In genomic region chr4:1746265-1746691, GRCh38 we compare ENCODE assay signal across 8 cellular contexts. TPM values are rescaled to one million over a fixed set of nuclear protein-coding genes. Genes with fewer than 3 reads are reported as not detected.
DNase-seq lines count a peak whose midpoint lies in the region; ATAC-seq, FAIRE-seq and TF ChIP-seq lines count a peak whose summit lies in the region.

No MANE protein-coding gene starts in this region.

- POLR2A ChIA-PET in HepG2 (lab: Yijun Ruan, JAX) = interaction anchor here (1.2 to 5.7 kb wide), 10 partner anchors 12 to 165 kb away, joined by 3 to 45 read pairs (median 6); no protein-coding TSS in a partner anchor

- peak; percentile 94 for TF ChIP-seq RAD21 in HepG2 (CRISPR knock-in tag; IDR thresholded peaks at IDR 0.05)

- CTCF ChIA-PET in HepG2 (lab: Yijun Ruan, JAX; ENCODE audit: low intra/inter-chr PET ratio, low total read pairs) = interaction anchor here (0.7 to 7.5 kb wide), 7 partner anchors 22 to 153 kb away, joined by 3 to 179 read pairs (median 5); no protein-coding TSS in a partner anchor

- no peaks in the 10 kb centered on the region for H3K79me2 ChIP-seq in HepG2 (ENCODE audit: insufficient read depth, low read length)

- H3K4me1 ChIP-seq in HepG2 (ENCODE audit: insufficient read depth, low read length) = peaks cover 68% of the 10 kb centered on the region

- DNase-seq in AG09309 (ENCODE audit: low read depth) = no peak
- DNase-seq in NCI-H1694 (lab: John Stamatoyannopoulos, UW) = peak; percentile 56
- DNase-seq in activated CD4-positive, CD25-positive, alpha-beta regulatory T cell treated with anti-CD3 and anti-CD28 coated beads, Interleukin-2, amount 50 U/mL, for 16 hours (ENCODE audit: low read depth, low spot score) = peak; percentile 48
- peak; percentile 71 to 77 for DNase-seq in cardiac fibroblast (ENCODE audit: low read depth in 2 of 2)
- peak; percentile 82 for DNase-seq in HepG2 (ENCODE audit: low spot score)
- DNase-seq in stimulated activated CD8-positive, alpha-beta memory T cell treated with anti-CD3 and anti-CD28 coated beads, Interleukin-12 subunit alpha, Interleukin-12 subunit beta, amount 100 ng/mL, for 24 hours (ENCODE audit: extremely low read depth) = peak; percentile 63

- peak overlapping the region; percentile 98 for H3K4me2 ChIP-seq in HepG2 (ENCODE audit: low read depth, low read length)

- in situ Hi-C loops in HepG2 (cut with HindIII; ENCODE audit: extremely low pct_ligation_motif_present, low pct_unique_long_range_greater_than_20kb) = no loop called here

- no TSS peak for BruUV-seq in HepG2 (replicated peaks; lab: Mats Ljungman, UMichigan)

- TF ChIP-seq POLR2A in HepG2 (IDR thresholded peaks at IDR 0.05; ENCODE audit: insufficient read depth in 1 of 2, low read depth in 2 of 2, low read length in 2 of 2) = no peak

- no peaks in the 10 kb centered on the region for H4K20me1 ChIP-seq in HepG2 (ENCODE audit: insufficient read depth, low read length)

- intact Hi-C loops in HepG2 (cut with micrococcal nuclease; ENCODE audit: unreplicated experiment) = loop anchor here (1.0 to 5.0 kb wide), 5 partner anchors 21 to 166 kb away; no protein-coding TSS in a partner anchor

- no peak for FAIRE-seq in HepG2 (lab: Jason Lieb, UNC)

- H3K27me3 ChIP-seq in HepG2 (ENCODE audit: control insufficient read depth in 1 of 2, insufficient read depth in 2 of 2, low read length in 2 of 2) = no peaks in the 10 kb centered on the region; a peak in 1 of 5 replicates

- TF ChIP-seq EP300 in HepG2 (IDR thresholded peaks at IDR 0.05; ENCODE audit: low read depth in 2 of 2, low read length in 2 of 2) (peak in 1 of 2 experiments; percentile 10; a peak in 1 of 4 replicates), HepG2 (CRISPR knock-in tag; IDR thresholded peaks at IDR 0.05; ENCODE audit: borderline replicate concordance) (no peak)

- TF ChIP-seq CTCF in AG09309 (IDR thresholded peaks at IDR 0.05; ENCODE audit: control insufficient read depth, insufficient read depth, low read depth, low read length, missing control alignments) = peak; percentile 88
- peak; percentile 89 for TF ChIP-seq CTCF in cardiac fibroblast (IDR thresholded peaks at IDR 0.05; ENCODE audit: low read depth, low read length)
- peak; percentile 99 for TF ChIP-seq CTCF in HepG2 (CRISPR knock-in tag; IDR thresholded peaks at IDR 0.05)

- peak; percentile 61 for ATAC-seq in GM21390 (IDR thresholded peaks at IDR 0.05; ENCODE audit: unreplicated experiment)
- ATAC-seq in HepG2 = peak; percentile 78
- no peak for ATAC-seq in GM19397 (IDR thresholded peaks at IDR 0.05; ENCODE audit: unreplicated experiment)

- peak overlapping the region; percentile 74 for H3K9ac ChIP-seq in HepG2 (ENCODE audit: insufficient read depth, low read depth, low read length)

- H3K4me3 ChIP-seq in AG09309 (ENCODE audit: control insufficient read depth, low read depth, low read length) = no peak overlapping the region
- no peak overlapping the region for H3K4me3 ChIP-seq in cardiac fibroblast (replicated peaks in 1 of 2; ENCODE audit: low read depth in 2 of 2, low read length in 2 of 2)
- H3K4me3 ChIP-seq in HepG2 (replicated peaks in 1 of 3; ENCODE audit: insufficient read depth in 1 of 3, low read depth in 2 of 3, low read length in 3 of 3) = peak overlapping the region; percentile 46 to 75 (median 67)

- 8% methylated on average over 4 of the region's 17 CpGs for WGBS in HepG2 (ENCODE audit: low lambda C conversion rate)

- H3K36me3 ChIP-seq in HepG2 (replicated peaks in 1 of 2; ENCODE audit: control insufficient read depth in 1 of 2, insufficient read depth in 2 of 2, low read length in 2 of 2) = peaks cover 15 to 20% of the 10 kb centered on the region in 2 experiments

- no peak overlapping the region for H2AFZ ChIP-seq in HepG2 (ENCODE audit: low read length)

- peak overlapping the region; percentile 76 for H3K27ac ChIP-seq in HepG2 (ENCODE audit: extremely low read length, insufficient read depth, low read length)

- no peaks in the 10 kb centered on the region for H3K9me3 ChIP-seq in HepG2 (ENCODE audit: low read length)

RNA-seq across cellular contexts. Expression of gene TACC3, which starts 25.0 kb away (rescaled TPM):
- 21.2 and 35.4 TPM in 2 replicates for total RNA-seq in HepG2 (2016; rRNA removed; fragmentation: Illumina TruSeq; extraction: Trizol)
- 9.8 and 10.0 TPM in 2 replicates for total RNA-seq in HepG2 (2016; cell fraction: cytosol; rRNA removed; fragmentation: Illumina TruSeq; extraction: Trizol; ENCODE audit: low read depth)
- 23.8 and 32.4 TPM in 2 replicates for total RNA-seq in HepG2 (2016; cell fraction: insoluble cytoplasmic fraction; rRNA removed; fragmentation: Illumina TruSeq; extraction: Trizol)
- total RNA-seq in HepG2 (2016; cell fraction: membrane; rRNA removed; fragmentation: Illumina TruSeq; extraction: Trizol) = 15.9 and 17.1 TPM in 2 replicates
- total RNA-seq in HepG2 (2016; cell fraction: nucleus; rRNA removed; fragmentation: Illumina TruSeq; extraction: Trizol) = 24.3 and 29.3 TPM in 2 replicates
- polyA plus RNA-seq in HepG2 (2011; rRNA removed) = 15.7 and 20.3 TPM in 2 replicates
- polyA plus RNA-seq in HepG2 (2011; cell fraction: cytosol; rRNA removed) = 8.7 and 16.8 TPM in 2 replicates
- polyA plus RNA-seq in HepG2 (2011; cell fraction: nucleus; rRNA removed) = 68.2 and 101 TPM in 2 replicates
- polyA plus RNA-seq in HepG2 (2012) = 16.3 and 27.3 TPM in 2 replicates
- 5.5 and 6.4 TPM in 2 replicates for polyA plus RNA-seq in HepG2 (2016; cell fraction: cytosol; fragmentation: Illumina TruSeq; extraction: Trizol; ENCODE audit: low read depth)
- polyA plus RNA-seq in HepG2 (2016; cell fraction: insoluble cytoplasmic fraction; fragmentation: Illumina TruSeq; extraction: Trizol; ENCODE audit: low read depth) = 59.5 and 79.8 TPM in 2 replicates
- polyA plus RNA-seq in HepG2 (2016; cell fraction: membrane; fragmentation: Illumina TruSeq; extraction: Trizol; ENCODE audit: low read depth) = 10.8 and 13.8 TPM in 2 replicates
- polyA plus RNA-seq in HepG2 (2016; cell fraction: nucleus; fragmentation: Illumina TruSeq; extraction: Trizol; ENCODE audit: insufficient read depth, low read depth) = 133 and 138 TPM in 2 replicates
- 12.7 and 22.2 TPM in 2 replicates for polyA minus RNA-seq in HepG2 (2011; rRNA and poly(A)+ RNA removed; ENCODE audit: low replicate concordance)
- 7.4 and 8.9 TPM in 2 replicates for polyA minus RNA-seq in HepG2 (2011; cell fraction: cytosol; rRNA and poly(A)+ RNA removed)
- polyA minus RNA-seq in HepG2 (2011; cell fraction: nucleus; rRNA and poly(A)+ RNA removed) = 10.9 and 13.8 TPM in 2 replicates

RNA-seq across cellular contexts. Expression of gene TMEM129, which starts 25.2 kb away (rescaled TPM):
- total RNA-seq in HepG2 (2016; rRNA removed; fragmentation: Illumina TruSeq; extraction: Trizol) = 15.5 and 25.8 TPM in 2 replicates
- total RNA-seq in HepG2 (2016; cell fraction: cytosol; rRNA removed; fragmentation: Illumina TruSeq; extraction: Trizol; ENCODE audit: low read depth) = 9.2 and 12.7 TPM in 2 replicates
- total RNA-seq in HepG2 (2016; cell fraction: insoluble cytoplasmic fraction; rRNA removed; fragmentation: Illumina TruSeq; extraction: Trizol) = 14.4 and 26.2 TPM in 2 replicates
- total RNA-seq in HepG2 (2016; cell fraction: membrane; rRNA removed; fragmentation: Illumina TruSeq; extraction: Trizol) = 28.5 and 34.5 TPM in 2 replicates
- total RNA-seq in HepG2 (2016; cell fraction: nucleus; rRNA removed; fragmentation: Illumina TruSeq; extraction: Trizol) = 20.4 and 23.0 TPM in 2 replicates
- polyA plus RNA-seq in HepG2 (2011; rRNA removed) = 19.0 and 36.1 TPM in 2 replicates
- 18.9 and 32.3 TPM in 2 replicates for polyA plus RNA-seq in HepG2 (2011; cell fraction: cytosol; rRNA removed)
- polyA plus RNA-seq in HepG2 (2011; cell fraction: nucleus; rRNA removed) = 79.1 and 84.6 TPM in 2 replicates
- polyA plus RNA-seq in HepG2 (2012) = 16.1 and 20.7 TPM in 2 replicates
- polyA plus RNA-seq in HepG2 (2016; cell fraction: cytosol; fragmentation: Illumina TruSeq; extraction: Trizol; ENCODE audit: low read depth) = 9.4 and 10.4 TPM in 2 replicates
- polyA plus RNA-seq in HepG2 (2016; cell fraction: insoluble cytoplasmic fraction; fragmentation: Illumina TruSeq; extraction: Trizol; ENCODE audit: low read depth) = 14.1 and 16.2 TPM in 2 replicates
- polyA plus RNA-seq in HepG2 (2016; cell fraction: membrane; fragmentation: Illumina TruSeq; extraction: Trizol; ENCODE audit: low read depth) = 21.6 and 23.3 TPM in 2 replicates
- 36.1 and 41.5 TPM in 2 replicates for polyA plus RNA-seq in HepG2 (2016; cell fraction: nucleus; fragmentation: Illumina TruSeq; extraction: Trizol; ENCODE audit: insufficient read depth, low read depth)
- polyA minus RNA-seq in HepG2 (2011; rRNA and poly(A)+ RNA removed; ENCODE audit: low replicate concordance) = 7.1 and 61.3 TPM in 2 replicates
- polyA minus RNA-seq in HepG2 (2011; cell fraction: cytosol; rRNA and poly(A)+ RNA removed) = 18.8 and 21.5 TPM in 2 replicates
- polyA minus RNA-seq in HepG2 (2011; cell fraction: nucleus; rRNA and poly(A)+ RNA removed) = 6.4 and 8.5 TPM in 2 replicates

RNA-seq across cellular contexts. Expression of gene SLBP, which starts 34.2 kb away (rescaled TPM):
- 104 and 131 TPM in 2 replicates for total RNA-seq in HepG2 (2016; rRNA removed; fragmentation: Illumina TruSeq; extraction: Trizol)
- total RNA-seq in HepG2 (2016; cell fraction: cytosol; rRNA removed; fragmentation: Illumina TruSeq; extraction: Trizol; ENCODE audit: low read depth) = 19.5 and 20.5 TPM in 2 replicates
- total RNA-seq in HepG2 (2016; cell fraction: insoluble cytoplasmic fraction; rRNA removed; fragmentation: Illumina TruSeq; extraction: Trizol) = 103 and 128 TPM in 2 replicates
- total RNA-seq in HepG2 (2016; cell fraction: membrane; rRNA removed; fragmentation: Illumina TruSeq; extraction: Trizol) = 43.3 and 44.2 TPM in 2 replicates
- 39.3 and 41.5 TPM in 2 replicates for total RNA-seq in HepG2 (2016; cell fraction: nucleus; rRNA removed; fragmentation: Illumina TruSeq; extraction: Trizol)
- polyA plus RNA-seq in HepG2 (2011; rRNA removed) = 29.8 and 43.9 TPM in 2 replicates
- 22.0 and 30.6 TPM in 2 replicates for polyA plus RNA-seq in HepG2 (2011; cell fraction: cytosol; rRNA removed)
- polyA plus RNA-seq in HepG2 (2011; cell fraction: nucleus; rRNA removed) = 12.8 and 13.8 TPM in 2 replicates
- polyA plus RNA-seq in HepG2 (2012) = 30.0 and 43.7 TPM in 2 replicates
- 10.3 and 11.7 TPM in 2 replicates for polyA plus RNA-seq in HepG2 (2016; cell fraction: cytosol; fragmentation: Illumina TruSeq; extraction: Trizol; ENCODE audit: low read depth)
- polyA plus RNA-seq in HepG2 (2016; cell fraction: insoluble cytoplasmic fraction; fragmentation: Illumina TruSeq; extraction: Trizol; ENCODE audit: low read depth) = 140 and 142 TPM in 2 replicates
- polyA plus RNA-seq in HepG2 (2016; cell fraction: membrane; fragmentation: Illumina TruSeq; extraction: Trizol; ENCODE audit: low read depth) = 24.5 and 24.6 TPM in 2 replicates
- polyA plus RNA-seq in HepG2 (2016; cell fraction: nucleus; fragmentation: Illumina TruSeq; extraction: Trizol; ENCODE audit: insufficient read depth, low read depth) = 69.4 and 73.3 TPM in 2 replicates
- 12.5 and 24.7 TPM in 2 replicates for polyA minus RNA-seq in HepG2 (2011; rRNA and poly(A)+ RNA removed; ENCODE audit: low replicate concordance)
- 19.7 and 22.7 TPM in 2 replicates for polyA minus RNA-seq in HepG2 (2011; cell fraction: cytosol; rRNA and poly(A)+ RNA removed)
- polyA minus RNA-seq in HepG2 (2011; cell fraction: nucleus; rRNA and poly(A)+ RNA removed) = 10.8 and 13.7 TPM in 2 replicates

RNA-seq across cellular contexts. Expression of gene FGFR3, which starts 46.8 kb away (rescaled TPM):
- total RNA-seq in HepG2 (2016; rRNA removed; fragmentation: Illumina TruSeq; extraction: Trizol) = 40.2 and 103 TPM in 2 replicates
- total RNA-seq in HepG2 (2016; cell fraction: cytosol; rRNA removed; fragmentation: Illumina TruSeq; extraction: Trizol; ENCODE audit: low read depth) = 18.3 and 22.4 TPM in 2 replicates
- 38.7 and 106 TPM in 2 replicates for total RNA-seq in HepG2 (2016; cell fraction: insoluble cytoplasmic fraction; rRNA removed; fragmentation: Illumina TruSeq; extraction: Trizol)
- 39.4 and 45.4 TPM in 2 replicates for total RNA-seq in HepG2 (2016; cell fraction: membrane; rRNA removed; fragmentation: Illumina TruSeq; extraction: Trizol)
- 114 and 144 TPM in 2 replicates for total RNA-seq in HepG2 (2016; cell fraction: nucleus; rRNA removed; fragmentation: Illumina TruSeq; extraction: Trizol)
- polyA plus RNA-seq in HepG2 (2011; rRNA removed) = 109 and 159 TPM in 2 replicates
- polyA plus RNA-seq in HepG2 (2011; cell fraction: cytosol; rRNA removed) = 87.8 and 132 TPM in 2 replicates
- 914 and 1,354 TPM in 2 replicates for polyA plus RNA-seq in HepG2 (2011; cell fraction: nucleus; rRNA removed)
- 127 and 140 TPM in 2 replicates for polyA plus RNA-seq in HepG2 (2012)
- polyA plus RNA-seq in HepG2 (2016; cell fraction: cytosol; fragmentation: Illumina TruSeq; extraction: Trizol; ENCODE audit: low read depth) = 6.7 and 7.6 TPM in 2 replicates
- 36.5 and 42.1 TPM in 2 replicates for polyA plus RNA-seq in HepG2 (2016; cell fraction: insoluble cytoplasmic fraction; fragmentation: Illumina TruSeq; extraction: Trizol; ENCODE audit: low read depth)
- 24.3 and 24.6 TPM in 2 replicates for polyA plus RNA-seq in HepG2 (2016; cell fraction: membrane; fragmentation: Illumina TruSeq; extraction: Trizol; ENCODE audit: low read depth)
- 393 and 407 TPM in 2 replicates for polyA plus RNA-seq in HepG2 (2016; cell fraction: nucleus; fragmentation: Illumina TruSeq; extraction: Trizol; ENCODE audit: insufficient read depth, low read depth)
- polyA minus RNA-seq in HepG2 (2011; rRNA and poly(A)+ RNA removed; ENCODE audit: low replicate concordance) = 7.3 and 222 TPM in 2 replicates
- 97.8 and 100 TPM in 2 replicates for polyA minus RNA-seq in HepG2 (2011; cell fraction: cytosol; rRNA and poly(A)+ RNA removed)
- polyA minus RNA-seq in HepG2 (2011; cell fraction: nucleus; rRNA and poly(A)+ RNA removed) = 130 and 153 TPM in 2 replicates

Comparison
In these comparisons a context has a peak if more than half of its experiments do, and no peak if none do; other contexts are left out.
1. H3K4me3 ChIP-seq: peak in HepG2 (3 of 3); none in AG09309 (single experiment) and cardiac fibroblast (0 of 2).
2. Peak in every context shown above with its lines, with median percentiles within 50 percentile points of each other: CTCF ChIP-seq.